23 cellular contexts compared by ENCODE assay signal in the genomic region with DNA sequence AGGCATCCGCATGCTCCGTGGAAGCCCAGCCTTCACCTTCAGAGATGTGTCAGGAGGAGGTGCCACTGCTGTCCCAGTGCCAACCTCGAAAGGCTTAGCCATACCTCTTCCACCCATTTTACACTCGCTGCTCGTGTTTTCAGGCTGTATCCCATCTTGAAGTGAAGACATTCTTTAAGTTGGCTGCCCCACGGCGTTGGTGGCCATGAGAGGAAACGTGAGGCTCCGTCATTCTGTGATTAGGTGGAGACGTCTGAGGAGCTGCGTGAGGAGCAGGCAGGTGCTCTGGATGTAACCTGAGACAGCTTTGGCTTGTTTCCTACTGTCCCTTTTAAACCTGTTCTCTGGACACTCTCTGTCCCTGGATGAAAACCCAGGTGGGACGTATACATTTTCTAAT.
DNase-seq lines count a peak whose midpoint lies in the region; TF ChIP-seq lines count a peak whose summit lies in the region.
"Had no signal": no experiment of that assay in that cellular context is flagged by ENCODE, and none has a peak within 500 bp of the region (broad histone marks: within the 10 kb centered on the region; RNA-seq: fewer than 3 reads in every experiment).

No MANE protein-coding gene starts in this region.

- H3K9me3 Mint-ChIP-seq in osteocyte (ENCODE audit: unreplicated experiment), result no peaks in the 10 kb centered on the region

- no peaks in the 10 kb centered on the region for H3K36me3 Mint-ChIP-seq in osteocyte (ENCODE audit: unreplicated experiment)
- H3K36me3 Mint-ChIP-seq: CD4-positive, alpha-beta memory T cell had no signal

- H3K27me3 ChIP-seq in right atrium auricular region, result no peaks in the 10 kb centered on the region
- H3K27me3 ChIP-seq in left ventricle myocardium inferior (ENCODE audit: low read depth), result peaks cover 68% of the 10 kb centered on the region
- peaks cover 11% of the 10 kb centered on the region for H3K27me3 ChIP-seq in BE2C
- H3K27me3 ChIP-seq: BLaER1 treated with 17β-estradiol and CSF1 and Interleukin-3, amounts not matched to agents 10 nM and 100 nM had no signal

- H3K4me3 ChIP-seq in right atrium auricular region (no peak overlapping the region), left ventricle myocardium inferior (no peak overlapping the region), BE2C (ENCODE audit: low read depth, low read length) (no peak overlapping the region)
- H3K4me3 ChIP-seq: BLaER1 treated with 17β-estradiol and CSF1 and Interleukin-3, amounts not matched to agents 10 nM and 100 nM had no signal

- no peaks in the 10 kb centered on the region for H3K36me3 ChIP-seq in right atrium auricular region
- H3K36me3 ChIP-seq in left ventricle myocardium inferior, result no peaks in the 10 kb centered on the region
- H3K36me3 ChIP-seq in BE2C, result no peaks in the 10 kb centered on the region
- H3K36me3 ChIP-seq: BLaER1 treated with 17β-estradiol and CSF1 and Interleukin-3, amounts not matched to agents 10 nM and 100 nM had no signal

- intact Hi-C loops in left ventricle myocardium inferior (cut with micrococcal nuclease), result no loop called here

- no peaks in the 10 kb centered on the region for H3K27me3 Mint-ChIP-seq in osteocyte (ENCODE audit: unreplicated experiment)

- no peaks in the 10 kb centered on the region for H3K9me3 ChIP-seq in right atrium auricular region
- no peaks in the 10 kb centered on the region for H3K9me3 ChIP-seq in left ventricle myocardium inferior (replicated peaks)
- no peaks in the 10 kb centered on the region for H3K9me3 ChIP-seq in BE2C
- H3K9me3 ChIP-seq: BLaER1 treated with 17β-estradiol and CSF1 and Interleukin-3, amounts not matched to agents 10 nM and 100 nM; SK-N-SH had no signal

- H3K27ac ChIP-seq in right atrium auricular region (no peak overlapping the region), left ventricle myocardium inferior (replicated peaks) (no peak overlapping the region), VCaP (peak overlapping the region; percentile 37; the same call in 1 of the 2 replicates)
- H3K27ac ChIP-seq: BLaER1 treated with 17β-estradiol and CSF1 and Interleukin-3, amounts not matched to agents 10 nM and 100 nM had no signal

- H3K4me1 ChIP-seq in right atrium auricular region (no peaks in the 10 kb centered on the region), left ventricle myocardium inferior (no peaks in the 10 kb centered on the region), BE2C (no peaks in the 10 kb centered on the region)

- DNase-seq in right atrium auricular region (ENCODE audit: low spot score), result peak; percentile 26
- DNase-seq in left ventricle myocardium inferior, result no peak
- peak; percentile 56 for DNase-seq in osteocyte (ENCODE audit: extremely low spot score, unreplicated experiment)
- no peak for DNase-seq in BE2C
- no peak for DNase-seq in globus pallidus (ENCODE audit: low spot score)
- DNase-seq in middle frontal gyrus (ENCODE audit: extremely low spot score, low spot score), result no peak
- DNase-seq: CD4-positive, alpha-beta memory T cell; COR-L47; DMS53; EL; GDM1; Karpas-422; NCI-H1092 treated with DMSO at 0.1 percent for 48 hours; NCI-H1436; NCI-H2081; NCI-H524; NCI-H82; NK-92 treated with Interleukin-12 subunit alpha and Interleukin-12 subunit beta, amount 100 ng/mL, for 24 hours; PC-3; SK-N-SH; SW 1271 had no signal

- no peaks in the 10 kb centered on the region for H3K4me1 Mint-ChIP-seq in osteocyte (ENCODE audit: unreplicated experiment)
- H3K4me1 Mint-ChIP-seq: CD4-positive, alpha-beta memory T cell had no signal

- no peak overlapping the region for H3K4me3 Mint-ChIP-seq in osteocyte (ENCODE audit: unreplicated experiment)
- H3K4me3 Mint-ChIP-seq: CD4-positive, alpha-beta memory T cell had no signal

- TF ChIP-seq CTCF in right atrium auricular region (IDR thresholded peaks at IDR 0.05) (no peak), left ventricle myocardium inferior (IDR thresholded peaks at IDR 0.05; ENCODE audit: borderline replicate concordance) (no peak), VCaP (conservative IDR thresholded peaks at IDR 0.05) (no peak), osteocyte (IDR thresholded peaks at IDR 0.05) (no peak), BE2C (IDR thresholded peaks at IDR 0.05; ENCODE audit: low read depth, low read length) (no peak)

- H3K27ac Mint-ChIP-seq in osteocyte (ENCODE audit: unreplicated experiment), result no peak overlapping the region
- H3K27ac Mint-ChIP-seq: CD4-positive, alpha-beta memory T cell had no signal

Comparison
In these comparisons a context has a peak if more than half of its experiments do, and no peak if none do; other contexts are left out.
1. DNase-seq: peak in right atrium auricular region (single experiment) and osteocyte (single experiment); none in left ventricle myocardium inferior (single experiment), BE2C (single experiment), globus pallidus (single experiment) and middle frontal gyrus (single experiment).